In genomic region chr9:122092611-122093506, GRCh38 we compare ENCODE assay signal across 8 cellular contexts. TPM values are rescaled to one million over a fixed set of nuclear protein-coding genes. Genes with fewer than 3 reads are reported as not detected.
DNase-seq lines count a peak whose midpoint lies in the region; ATAC-seq and TF ChIP-seq lines count a peak whose summit lies in the region.

TSS of gene TTLL11 (minus strand) at chr9:122093308. CDS start at chr9:122093148, 160 bp downstream.

- TF ChIP-seq RAD21 in SK-N-SH (IDR thresholded peaks at IDR 0.05; ENCODE audit: low read length) = no peak

- H3K27me3 ChIP-seq in SK-N-SH (ENCODE audit: insufficient read depth) (no peaks in the 10 kb centered on the region), ovary (no peaks in the 10 kb centered on the region), thyroid gland (no peaks in the 10 kb centered on the region)

- H4K20me1 ChIP-seq in SK-N-SH (ENCODE audit: insufficient read depth) = peaks cover 9% of the 10 kb centered on the region

- no peaks in the 10 kb centered on the region for H3K36me3 Mint-ChIP-seq in activated naive CD8-positive, alpha-beta T cell

- no peaks in the 10 kb centered on the region for H3K36me3 ChIP-seq in SK-N-SH (replicated peaks in 1 of 2; ENCODE audit: control insufficient read depth in 1 of 2, insufficient read depth in 2 of 2, low read length in 1 of 2)
- no peaks in the 10 kb centered on the region for H3K36me3 ChIP-seq in ovary
- H3K36me3 ChIP-seq in thyroid gland = no peaks in the 10 kb centered on the region

- H3K27ac ChIP-seq in SK-N-SH (ENCODE audit: low read depth in 2 of 2, low read length in 1 of 2) = peak within 1 kb of the TSS in 1 of 2 experiments; percentile 14; a peak in 1 of 4 replicates
- H3K27ac ChIP-seq in ovary = no peak within 1 kb of the TSS
- H3K27ac ChIP-seq in thyroid gland = peak within 1 kb of the TSS in 2 of 3 donors; percentile 43 to 65

- H3K27ac Mint-ChIP-seq in activated naive CD8-positive, alpha-beta T cell = peak within 1 kb of the TSS; percentile 68

- WGBS in SK-N-SH (ENCODE audit: low lambda C conversion rate) = 3% methylated on average over 5 of the region's 98 CpGs
- WGBS in ovary, 3 donors = 0 to 1% (median 0%) methylated on average over 57 to 98 of the region's 98 CpGs
- WGBS in thyroid gland, 2 donors = 0 to 1% methylated on average over 13 to 18 of the region's 98 CpGs

- TF ChIP-seq CTCF in GM10248 (IDR thresholded peaks at IDR 0.05; ENCODE audit: control extremely low read depth, extremely low read depth, low read depth, missing control alignments) = no peak
- TF ChIP-seq CTCF in SK-N-SH (IDR thresholded peaks at IDR 0.05) = no peak
- no peak for TF ChIP-seq CTCF in ovary (IDR thresholded peaks at IDR 0.05)
- TF ChIP-seq CTCF in thyroid gland (IDR thresholded peaks at IDR 0.05) = peak in 1 of 6 experiments; percentile 19

- POLR2A ChIA-PET in GM10248 (lab: Yijun Ruan, JAX) = interaction anchor here (0.6 kb wide), 1 partner anchor 77 kb away, joined by 3 read pairs; no protein-coding TSS in a partner anchor
- POLR2A ChIA-PET in SK-N-SH (lab: Yijun Ruan, JAX) = interaction anchor here (0.9 kb wide), 1 partner anchor 547 kb away, joined by 3 read pairs; no protein-coding TSS in a partner anchor

- no peak for TF ChIP-seq EP300 in SK-N-SH (IDR thresholded peaks at IDR 0.05; ENCODE audit: borderline replicate concordance in 1 of 2, low read depth in 1 of 2, low read length in 1 of 2)
- no peak for TF ChIP-seq EP300 in ovary (IDR thresholded peaks at IDR 0.05)

- H3K9me3 ChIP-seq in SK-N-SH (no peaks in the 10 kb centered on the region), ovary (no peaks in the 10 kb centered on the region), thyroid gland (no peaks in the 10 kb centered on the region)

- H3K4me1 Mint-ChIP-seq in activated naive CD8-positive, alpha-beta T cell (ENCODE audit: low read depth) = peaks cover 37% of the 10 kb centered on the region

- intact Hi-C loops in head of caudate nucleus (cut with DNase I) (loop anchor here (10.0 kb wide), 1 partner anchor 722 kb away; no protein-coding TSS in a partner anchor), ovary (cut with DNase I) (loop anchor here in 1 of 4 donors (10.0 kb wide), 1 partner anchor 172 kb away; the partner anchor contains the start of genes MRRF and RBM18), thyroid gland (cut with DNase I) (no loop called here)

- peak within 1 kb of the TSS; percentile 46 for H3K9ac ChIP-seq in SK-N-SH

- TF ChIP-seq POLR2A in ovary (IDR thresholded peaks at IDR 0.05) (no peak), thyroid gland (IDR thresholded peaks at IDR 0.05) (peak in 1 of 2 donors; percentile 66)

- no peaks in the 10 kb centered on the region for H3K27me3 Mint-ChIP-seq in activated naive CD8-positive, alpha-beta T cell

- CTCF ChIA-PET in GM10248 (lab: Yijun Ruan, JAX) = interaction anchor here (0.6 to 1.4 kb wide), 7 partner anchors 8 to 718 kb away, joined by 3 to 6 read pairs (median 3); no protein-coding TSS in a partner anchor
- CTCF ChIA-PET in SK-N-SH (lab: Yijun Ruan, JAX) = interaction anchor here (0.7 to 8.1 kb wide), 6 partner anchors 11 to 256 kb away, joined by 3 to 144 read pairs (median 10); no protein-coding TSS in a partner anchor

- ATAC-seq in HG02610 (IDR thresholded peaks at IDR 0.05; ENCODE audit: unreplicated experiment) = peak; percentile 95

- H3K4me1 ChIP-seq in SK-N-SH (ENCODE audit: control insufficient read depth in 1 of 2, insufficient read depth in 2 of 2, low read depth in 1 of 2, low read length in 1 of 2) = peaks cover 6 to 19% of the 10 kb centered on the region in 2 experiments; a peak in 2 of 4 replicates
- H3K4me1 ChIP-seq in ovary (ENCODE audit: insufficient read depth) = peaks cover 15% of the 10 kb centered on the region
- H3K4me1 ChIP-seq in thyroid gland = peaks cover 23 to 27% of the 10 kb centered on the region in 2 donors

- H3K4me3 ChIP-seq in SK-N-SH (ENCODE audit: low read depth in 2 of 2, low read length in 1 of 2) (peak within 1 kb of the TSS; percentile 88 to 90), ovary (peak within 1 kb of the TSS; percentile 54), thyroid gland (replicated peaks in 1 of 3) (peak within 1 kb of the TSS; percentile 81 to 96 (median 85))

- H2AFZ ChIP-seq in SK-N-SH (ENCODE audit: low read depth) = peak within 1 kb of the TSS; percentile 92; the same call in 1 of the 2 replicates

- peak within 1 kb of the TSS; percentile 93 for H3K4me3 Mint-ChIP-seq in activated naive CD8-positive, alpha-beta T cell

- no peaks in the 10 kb centered on the region for H3F3A ChIP-seq in SK-N-SH (replicated peaks; ENCODE audit: insufficient read depth)

- H3K79me2 ChIP-seq in SK-N-SH (ENCODE audit: insufficient read depth) = peaks cover 32% of the 10 kb centered on the region

- peak within 1 kb of the TSS; percentile 89 for H3K4me2 ChIP-seq in SK-N-SH

- no peaks in the 10 kb centered on the region for H3K9me3 Mint-ChIP-seq in activated naive CD8-positive, alpha-beta T cell (ENCODE audit: low read depth)

- no peaks in the 10 kb centered on the region for H3K9me2 ChIP-seq in SK-N-SH

- DNase-seq in GM10248 (ENCODE audit: extremely low spot score) (peak; percentile 96), NCI-H1092 (lab: John Stamatoyannopoulos, UW) (peak; percentile 89), SK-N-SH (peak; percentile 98), head of caudate nucleus (peak; percentile 96 to 100 (median 99)), ovary (peak; percentile 93 to 97 (median 96)), thyroid gland (peak; percentile 98)

TF ChIP-seq in SK-N-SH, 30 proteins besides CTCF, POLR2A, EP300 and RAD21 (continues in another document):
- TF ChIP-seq ZBTB33 (IDR thresholded peaks at IDR 0.05; ENCODE audit: borderline replicate concordance, low read depth) (0 out of 2 replicates have a peak, but pooled peaks have one; percentile 35), USF1 (IDR thresholded peaks at IDR 0.05; ENCODE audit: borderline replicate concordance, low read depth) (peak; percentile 100), GABPA (IDR thresholded peaks at IDR 0.05; ENCODE audit: low read depth) (no peak), IRF3 (IDR thresholded peaks at IDR 0.05; ENCODE audit: low read depth, low read length) (peak; percentile 53; the same call in 1 of the 2 replicates), RFX5 (IDR thresholded peaks at IDR 0.05; ENCODE audit: low read length) (no peak), MAX (IDR thresholded peaks at IDR 0.05; ENCODE audit: low read depth) (0 out of 2 replicates have a peak, but pooled peaks have one; percentile 40), NRF1 (IDR thresholded peaks at IDR 0.05; ENCODE audit: low read depth, low read length) (peak; percentile 39; the same call in 1 of the 2 replicates), PBX3 (IDR thresholded peaks at IDR 0.05) (peak; percentile 77), YY1 (IDR thresholded peaks at IDR 0.05; ENCODE audit: low read depth) (peak; percentile 99), EZH2phosphoT487 (IDR thresholded peaks at IDR 0.05; ENCODE audit: borderline replicate concordance, low read depth) (no peak), JUND (IDR thresholded peaks at IDR 0.05) (no peak), TEAD4 (IDR thresholded peaks at IDR 0.05; ENCODE audit: borderline replicate concordance, insufficient read depth) (no peak)

RNA-seq across cellular contexts. Expression of gene TTLL11, which starts in this region (rescaled TPM):
- 6.0 and 6.8 TPM in 2 replicates for polyA plus RNA-seq in SK-N-SH (2012; rRNA removed)
- polyA plus RNA-seq in SK-N-SH (2012; cell fraction: cytosol; rRNA removed) = 3.9 and 5.4 TPM in 2 replicates
- 6.6 and 8.0 TPM in 2 replicates for polyA plus RNA-seq in SK-N-SH (2012; cell fraction: nucleus; rRNA removed)
- 10 to 100 TPM in 3 of 7 donors, 1 to 10 TPM in 4; 7.5 to 13.5 (median 9.2) TPM for total RNA-seq in ovary
- 10 to 100 TPM in 1 of 2 donors, 1 to 10 TPM in 1; 6.1 to 10.4 TPM for polyA plus RNA-seq in ovary
- total RNA-seq in thyroid gland = 10 to 100 TPM in 2 of 4 donors, 1 to 10 TPM in 2; 7.9 to 14.4 (median 9.7) TPM

Comparison
In these comparisons a context has a peak if more than half of its experiments do, and no peak if none do; other contexts are left out.
1. H3K27ac ChIP-seq: peak in thyroid gland (2 of 3); none in ovary (0 of 2).
2. Peak in every context shown above with its lines, with median percentiles within 50 percentile points of each other: DNase-seq and H3K4me3 ChIP-seq.